ENCODE assay signal across 1 cellular context in the genomic region with DNA sequence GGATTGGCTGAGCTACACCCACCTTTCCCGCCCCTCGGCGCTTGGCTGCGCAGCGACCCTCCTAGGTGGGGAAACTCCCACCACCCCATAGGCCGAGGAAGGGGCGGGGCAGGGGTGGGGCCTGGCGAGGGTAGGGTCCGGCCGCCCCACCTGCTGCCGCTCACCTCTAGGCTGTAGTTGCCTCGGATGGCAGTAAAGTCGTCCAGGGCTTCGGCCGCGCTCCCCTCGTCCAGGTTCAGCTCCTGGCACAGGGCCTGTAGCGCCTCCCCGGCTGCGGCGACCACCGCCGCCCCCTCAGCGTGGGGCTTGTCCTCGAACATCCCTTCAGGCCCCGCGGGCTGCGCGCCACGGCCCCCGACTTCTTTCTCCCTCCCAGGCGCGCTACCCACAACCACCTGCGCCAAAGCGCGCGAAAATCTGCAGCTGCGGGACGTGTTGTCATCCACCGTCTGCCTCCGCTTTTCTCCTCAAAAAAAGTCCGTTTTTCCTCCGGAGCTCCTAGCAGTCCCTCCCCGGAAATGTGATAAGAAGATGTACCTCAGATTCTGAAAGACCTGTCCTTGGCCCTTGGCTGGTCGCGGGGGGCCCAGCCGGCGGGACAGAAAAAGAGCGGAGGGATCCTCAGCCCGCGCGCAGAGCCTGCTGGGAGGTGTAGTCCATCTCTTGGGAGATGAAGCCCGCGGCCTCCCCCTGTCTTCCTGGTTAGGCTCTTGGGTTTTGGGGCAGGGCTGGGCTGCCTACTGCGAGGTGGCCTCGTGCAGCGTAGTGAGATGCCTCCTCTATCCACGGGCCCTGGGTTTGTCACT.
A peak's percentile ranks its signal among the peaks of the same experiment; 100 is the strongest.
TF ChIP-seq lines count a peak whose summit lies in the region.

A gene with protein sequence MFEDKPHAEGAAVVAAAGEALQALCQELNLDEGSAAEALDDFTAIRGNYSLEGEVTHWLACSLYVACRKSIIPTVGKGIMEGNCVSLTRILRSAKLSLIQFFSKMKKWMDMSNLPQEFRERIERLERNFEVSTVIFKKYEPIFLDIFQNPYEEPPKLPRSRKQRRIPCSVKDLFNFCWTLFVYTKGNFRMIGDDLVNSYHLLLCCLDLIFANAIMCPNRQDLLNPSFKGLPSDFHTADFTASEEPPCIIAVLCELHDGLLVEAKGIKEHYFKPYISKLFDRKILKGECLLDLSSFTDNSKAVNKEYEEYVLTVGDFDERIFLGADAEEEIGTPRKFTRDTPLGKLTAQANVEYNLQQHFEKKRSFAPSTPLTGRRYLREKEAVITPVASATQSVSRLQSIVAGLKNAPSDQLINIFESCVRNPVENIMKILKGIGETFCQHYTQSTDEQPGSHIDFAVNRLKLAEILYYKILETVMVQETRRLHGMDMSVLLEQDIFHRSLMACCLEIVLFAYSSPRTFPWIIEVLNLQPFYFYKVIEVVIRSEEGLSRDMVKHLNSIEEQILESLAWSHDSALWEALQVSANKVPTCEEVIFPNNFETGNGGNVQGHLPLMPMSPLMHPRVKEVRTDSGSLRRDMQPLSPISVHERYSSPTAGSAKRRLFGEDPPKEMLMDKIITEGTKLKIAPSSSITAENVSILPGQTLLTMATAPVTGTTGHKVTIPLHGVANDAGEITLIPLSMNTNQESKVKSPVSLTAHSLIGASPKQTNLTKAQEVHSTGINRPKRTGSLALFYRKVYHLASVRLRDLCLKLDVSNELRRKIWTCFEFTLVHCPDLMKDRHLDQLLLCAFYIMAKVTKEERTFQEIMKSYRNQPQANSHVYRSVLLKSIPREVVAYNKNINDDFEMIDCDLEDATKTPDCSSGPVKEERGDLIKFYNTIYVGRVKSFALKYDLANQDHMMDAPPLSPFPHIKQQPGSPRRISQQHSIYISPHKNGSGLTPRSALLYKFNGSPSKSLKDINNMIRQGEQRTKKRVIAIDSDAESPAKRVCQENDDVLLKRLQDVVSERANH (minus strand): TSS at position 389 of the 806 bp plus-strand sequence. CDS start 69 bp downstream, at position 320.

TF ChIP-seq in HepG2, 621 proteins besides CTCF, POLR2A, EP300 and RAD21 (continued from another document and continues in another):
- TF ChIP-seq, protein P1, sequence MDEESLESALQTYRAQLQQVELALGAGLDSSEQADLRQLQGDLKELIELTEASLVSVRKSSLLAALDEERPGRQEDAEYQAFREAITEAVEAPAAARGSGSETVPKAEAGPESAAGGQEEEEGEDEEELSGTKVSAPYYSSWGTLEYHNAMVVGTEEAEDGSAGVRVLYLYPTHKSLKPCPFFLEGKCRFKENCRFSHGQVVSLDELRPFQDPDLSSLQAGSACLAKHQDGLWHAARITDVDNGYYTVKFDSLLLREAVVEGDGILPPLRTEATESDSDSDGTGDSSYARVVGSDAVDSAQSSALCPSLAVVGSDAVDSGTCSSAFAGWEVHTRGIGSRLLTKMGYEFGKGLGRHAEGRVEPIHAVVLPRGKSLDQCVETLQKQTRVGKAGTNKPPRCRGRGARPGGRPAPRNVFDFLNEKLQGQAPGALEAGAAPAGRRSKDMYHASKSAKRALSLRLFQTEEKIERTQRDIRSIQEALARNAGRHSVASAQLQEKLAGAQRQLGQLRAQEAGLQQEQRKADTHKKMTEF (CRISPR knock-in tag; IDR thresholded peaks at IDR 0.05): peak; percentile 100
- TF ChIP-seq PRPF4 (IDR thresholded peaks at IDR 0.05; ENCODE audit: low read depth, low read length, poor library complexity, severe bottlenecking) (no peak), TARDBP (CRISPR knock-in tag; IDR thresholded peaks at IDR 0.05) (peak; percentile 88), ZSCAN22 (CRISPR knock-in tag; IDR thresholded peaks at IDR 0.05) (peak; percentile 80; the same call in 1 of the 2 replicates), ZNF329 (CRISPR knock-in tag; IDR thresholded peaks at IDR 0.05; ENCODE audit: low read depth) (peak; percentile 61), FOXJ3 (CRISPR knock-in tag; IDR thresholded peaks at IDR 0.05; ENCODE audit: borderline replicate concordance) (peak; percentile 87), IKZF4 (CRISPR knock-in tag; IDR thresholded peaks at IDR 0.05; ENCODE audit: borderline replicate concordance, low read depth, not compliant biosample characterization) (peak; percentile 97), ADNP (CRISPR knock-in tag; IDR thresholded peaks at IDR 0.05) (no peak), FOXP1 (IDR thresholded peaks at IDR 0.05) (peak; percentile 64; the same call in 1 of the 2 replicates), FOXP1 (CRISPR knock-in tag; IDR thresholded peaks at IDR 0.05) (peak; percentile 26; the same call in 1 of the 2 replicates), ZNF264 (CRISPR knock-in tag; IDR thresholded peaks at IDR 0.05) (peak; percentile 90), CREM (IDR thresholded peaks at IDR 0.05) (peak; percentile 96), CREM (CRISPR knock-in tag; IDR thresholded peaks at IDR 0.05) (peak; percentile 47; the same call in 1 of the 2 replicates), DBP (CRISPR knock-in tag; IDR thresholded peaks at IDR 0.05; ENCODE audit: not compliant biosample characterization) (peak; percentile 82), GATA4 (IDR thresholded peaks at IDR 0.05; ENCODE audit: borderline replicate concordance, low read depth) (peak; percentile 49; the same call in 1 of the 2 replicates), ZNF225 (CRISPR knock-in tag; IDR thresholded peaks at IDR 0.05) (peak; percentile 75; the same call in 1 of the 2 replicates), ZNF841 (CRISPR knock-in tag; IDR thresholded peaks at IDR 0.05; ENCODE audit: borderline replicate concordance) (peak; percentile 96), ZNF563 (CRISPR knock-in tag; IDR thresholded peaks at IDR 0.05) (peak; percentile 99), ISL2 (CRISPR knock-in tag; IDR thresholded peaks at IDR 0.05) (peak; percentile 90), PITX1 (CRISPR knock-in tag; IDR thresholded peaks at IDR 0.05) (peak; percentile 94), ZNF616 (CRISPR knock-in tag; IDR thresholded peaks at IDR 0.05; ENCODE audit: low read depth) (peak; percentile 93), HBP1 (CRISPR knock-in tag; IDR thresholded peaks at IDR 0.05; ENCODE audit: low read depth) (peak; percentile 97), ZNF251 (CRISPR knock-in tag; IDR thresholded peaks at IDR 0.05) (peak; percentile 86; the same call in 1 of the 2 replicates), ZNF460 (CRISPR knock-in tag; IDR thresholded peaks at IDR 0.05; ENCODE audit: borderline replicate concordance) (no peak; the same call in 1 of the 2 replicates), ZNF816 (CRISPR knock-in tag; IDR thresholded peaks at IDR 0.05; ENCODE audit: borderline replicate concordance) (peak; percentile 98), ETS1 (CRISPR knock-in tag; IDR thresholded peaks at IDR 0.05) (peak; percentile 58; the same call in 1 of the 2 replicates), ZFP90 (CRISPR knock-in tag; IDR thresholded peaks at IDR 0.05; ENCODE audit: borderline replicate concordance) (peak; percentile 95; the same call in 1 of the 2 replicates), PHF21A (CRISPR knock-in tag; IDR thresholded peaks at IDR 0.05) (peak; percentile 93), ASH2L (IDR thresholded peaks at IDR 0.05; ENCODE audit: insufficient read length, low read depth, low read length) (peak; percentile 100), ZNF235 (CRISPR knock-in tag; IDR thresholded peaks at IDR 0.05; ENCODE audit: borderline replicate concordance) (peak; percentile 97), ZBTB21 (CRISPR knock-in tag; IDR thresholded peaks at IDR 0.05) (peak; percentile 67), NR2C2 (CRISPR knock-in tag; IDR thresholded peaks at IDR 0.05; ENCODE audit: borderline replicate concordance) (peak; percentile 91), ZNF576 (CRISPR knock-in tag; IDR thresholded peaks at IDR 0.05) (peak; percentile 95), TIGD3 (CRISPR knock-in tag; IDR thresholded peaks at IDR 0.05; ENCODE audit: borderline replicate concordance) (peak; percentile 76), TFDP2 (CRISPR knock-in tag; IDR thresholded peaks at IDR 0.05) (peak; percentile 100), NFE2L2 (IDR thresholded peaks at IDR 0.05; ENCODE audit: low read length) (no peak), SMAD3 (CRISPR knock-in tag; IDR thresholded peaks at IDR 0.05) (peak; percentile 90), GTF3A (CRISPR knock-in tag; conservative IDR thresholded peaks at IDR 0.05) (peak; percentile 99), ZKSCAN5 (CRISPR knock-in tag; IDR thresholded peaks at IDR 0.05) (no peak), ZNF180 (CRISPR knock-in tag; IDR thresholded peaks at IDR 0.05; ENCODE audit: borderline replicate concordance, low read depth) (peak; percentile 89), SPEN (CRISPR knock-in tag; IDR thresholded peaks at IDR 0.05; ENCODE audit: low read depth) (peak; percentile 97), ZNF510 (CRISPR knock-in tag; IDR thresholded peaks at IDR 0.05; ENCODE audit: low read depth) (peak; percentile 99), SETDB1 (CRISPR knock-in tag; IDR thresholded peaks at IDR 0.05; ENCODE audit: borderline replicate concordance) (no peak; the same call in 1 of the 2 replicates)
- TF ChIP-seq, protein P2, sequence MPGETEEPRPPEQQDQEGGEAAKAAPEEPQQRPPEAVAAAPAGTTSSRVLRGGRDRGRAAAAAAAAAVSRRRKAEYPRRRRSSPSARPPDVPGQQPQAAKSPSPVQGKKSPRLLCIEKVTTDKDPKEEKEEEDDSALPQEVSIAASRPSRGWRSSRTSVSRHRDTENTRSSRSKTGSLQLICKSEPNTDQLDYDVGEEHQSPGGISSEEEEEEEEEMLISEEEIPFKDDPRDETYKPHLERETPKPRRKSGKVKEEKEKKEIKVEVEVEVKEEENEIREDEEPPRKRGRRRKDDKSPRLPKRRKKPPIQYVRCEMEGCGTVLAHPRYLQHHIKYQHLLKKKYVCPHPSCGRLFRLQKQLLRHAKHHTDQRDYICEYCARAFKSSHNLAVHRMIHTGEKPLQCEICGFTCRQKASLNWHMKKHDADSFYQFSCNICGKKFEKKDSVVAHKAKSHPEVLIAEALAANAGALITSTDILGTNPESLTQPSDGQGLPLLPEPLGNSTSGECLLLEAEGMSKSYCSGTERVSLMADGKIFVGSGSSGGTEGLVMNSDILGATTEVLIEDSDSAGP (CRISPR knock-in tag; IDR thresholded peaks at IDR 0.05; ENCODE audit: borderline replicate concordance): peak; percentile 98
- TF ChIP-seq, protein P3, sequence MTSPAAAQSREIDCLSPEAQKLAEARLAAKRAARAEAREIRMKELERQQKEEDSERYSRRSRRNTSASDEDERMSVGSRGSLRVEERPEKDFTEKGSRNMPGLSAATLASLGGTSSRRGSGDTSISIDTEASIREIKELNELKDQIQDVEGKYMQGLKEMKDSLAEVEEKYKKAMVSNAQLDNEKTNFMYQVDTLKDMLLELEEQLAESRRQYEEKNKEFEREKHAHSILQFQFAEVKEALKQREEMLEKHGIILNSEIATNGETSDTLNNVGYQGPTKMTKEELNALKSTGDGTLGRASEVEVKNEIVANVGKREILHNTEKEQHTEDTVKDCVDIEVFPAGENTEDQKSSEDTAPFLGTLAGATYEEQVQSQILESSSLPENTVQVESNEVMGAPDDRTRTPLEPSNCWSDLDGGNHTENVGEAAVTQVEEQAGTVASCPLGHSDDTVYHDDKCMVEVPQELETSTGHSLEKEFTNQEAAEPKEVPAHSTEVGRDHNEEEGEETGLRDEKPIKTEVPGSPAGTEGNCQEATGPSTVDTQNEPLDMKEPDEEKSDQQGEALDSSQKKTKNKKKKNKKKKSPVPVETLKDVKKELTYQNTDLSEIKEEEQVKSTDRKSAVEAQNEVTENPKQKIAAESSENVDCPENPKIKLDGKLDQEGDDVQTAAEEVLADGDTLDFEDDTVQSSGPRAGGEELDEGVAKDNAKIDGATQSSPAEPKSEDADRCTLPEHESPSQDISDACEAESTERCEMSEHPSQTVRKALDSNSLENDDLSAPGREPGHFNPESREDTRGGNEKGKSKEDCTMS (CRISPR knock-in tag; conservative IDR thresholded peaks at IDR 0.05): no peak
